In the genomic region with DNA sequence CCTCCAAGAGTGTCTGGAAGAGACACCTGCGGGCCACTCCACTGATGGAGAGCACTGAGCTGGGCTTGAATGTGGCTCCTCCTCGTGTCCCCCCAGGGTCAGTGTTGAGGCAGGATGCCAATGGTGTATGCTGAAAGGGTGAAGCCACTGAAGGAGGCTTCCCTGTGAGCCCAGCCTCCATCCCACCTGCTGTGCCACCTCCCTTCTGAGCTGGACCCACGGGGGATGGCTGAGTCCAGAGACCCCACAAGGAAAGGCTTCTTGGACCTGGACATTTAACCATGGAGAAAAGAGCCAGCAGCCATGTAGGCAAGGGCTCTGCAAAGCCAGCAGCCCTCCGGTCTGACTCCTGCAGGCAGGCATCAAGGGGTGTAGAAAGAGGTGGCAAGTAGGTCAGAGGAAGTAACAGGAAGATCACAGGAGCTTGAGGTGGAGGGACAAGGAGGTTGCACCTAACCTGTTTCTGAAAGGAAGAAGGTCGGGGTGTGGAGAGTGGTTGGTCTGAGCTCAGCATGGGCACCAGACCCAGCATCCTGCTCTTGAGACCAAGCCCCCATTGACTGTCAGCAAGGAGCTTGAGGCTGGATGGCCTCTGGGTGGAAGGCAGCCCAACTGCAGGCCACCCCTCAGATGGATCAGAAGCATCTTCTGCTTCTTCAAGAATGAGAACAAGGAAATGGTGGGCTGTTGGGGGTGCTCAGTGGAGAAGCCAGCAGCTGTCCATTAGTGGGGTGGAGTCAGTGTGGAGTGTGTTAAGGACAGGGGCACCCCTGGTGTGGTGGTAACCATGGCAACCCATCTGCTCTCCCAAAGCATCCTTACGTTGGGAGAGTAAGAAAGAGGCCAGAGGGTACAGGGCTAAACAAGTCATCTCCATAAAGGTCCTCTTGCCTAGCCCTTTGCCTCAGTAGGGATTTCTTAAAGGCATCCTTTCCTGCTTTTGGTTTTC, we compare ENCODE assay signal across 10 cellular contexts.
DNase-seq lines count a peak whose midpoint lies in the region; ATAC-seq and TF ChIP-seq lines count a peak whose summit lies in the region.
"Had no signal": no experiment of that assay in that cellular context is flagged by ENCODE, and none has a peak within 500 bp of the region (broad histone marks: within the 10 kb centered on the region; RNA-seq: fewer than 3 reads in every experiment).

No MANE protein-coding gene starts in this region.

- H3K27ac ChIP-seq in cardiac muscle cell (peak overlapping the region; percentile 45), right cardiac atrium (ENCODE audit: low read length) (no peak overlapping the region), aorta (ENCODE audit: low read depth in 1 of 2, low read length in 2 of 2) (no peak overlapping the region)

- peaks cover 66% of the 10 kb centered on the region for H3K4me1 Mint-ChIP-seq in activated T-cell treated with anti-CD3 and anti-CD28 coated beads, Interleukin-2, amount 50 U/mL, for 4 hours (ENCODE audit: low read depth)

- peaks cover 2% of the 10 kb centered on the region for H3K36me3 ChIP-seq in cardiac muscle cell
- no peaks in the 10 kb centered on the region for H3K36me3 ChIP-seq in aorta (ENCODE audit: control insufficient read depth in 1 of 2, insufficient read depth in 2 of 2, low read length in 1 of 2)

- no peaks in the 10 kb centered on the region for H3K27me3 Mint-ChIP-seq in activated T-cell treated with anti-CD3 and anti-CD28 coated beads, Interleukin-2, amount 50 U/mL, for 4 hours (ENCODE audit: low read depth)

- H3K27me3 ChIP-seq in cardiac muscle cell (no peaks in the 10 kb centered on the region), right cardiac atrium (ENCODE audit: control insufficient read depth, insufficient read depth) (no peaks in the 10 kb centered on the region), aorta (ENCODE audit: control insufficient read depth in 1 of 2, insufficient read depth in 2 of 2, low read length in 1 of 2) (no peaks in the 10 kb centered on the region)

- peak overlapping the region; percentile 19 for H3K4me3 Mint-ChIP-seq in activated T-cell treated with anti-CD3 and anti-CD28 coated beads, Interleukin-2, amount 50 U/mL, for 4 hours

- no peak for ATAC-seq in left cardiac atrium
- ATAC-seq in activated T-cell treated with anti-CD3 and anti-CD28 coated beads, Interleukin-2, amount 50 U/mL, for 4 hours, result peak; percentile 36 to 56
- no peak for ATAC-seq in right cardiac atrium
- peak; percentile 6 for ATAC-seq in aorta (ENCODE audit: low FRiP score)
- no peak for ATAC-seq in GM21515 (IDR thresholded peaks at IDR 0.05; ENCODE audit: unreplicated experiment)

- TF ChIP-seq CTCF in cardiac muscle cell (IDR thresholded peaks at IDR 0.05; ENCODE audit: low read depth, low read length), result no peak

- intact Hi-C loops in left cardiac atrium (cut with DNase I), result no loop called here
- intact Hi-C loops in right cardiac atrium (cut with DNase I), result no loop called here
- intact Hi-C loops in aorta (cut with DNase I), result no loop called here

- H3K4me1 ChIP-seq in cardiac muscle cell (ENCODE audit: low read depth) (peaks cover 15% of the 10 kb centered on the region), right cardiac atrium (ENCODE audit: control insufficient read depth, insufficient read depth, low read length) (peaks cover 12% of the 10 kb centered on the region), aorta (ENCODE audit: control insufficient read depth in 1 of 2, insufficient read depth in 2 of 2, low read length in 2 of 2) (no peaks in the 10 kb centered on the region)

- H3K36me3 Mint-ChIP-seq in activated T-cell treated with anti-CD3 and anti-CD28 coated beads, Interleukin-2, amount 50 U/mL, for 4 hours (ENCODE audit: insufficient read depth), result peaks cover 10% of the 10 kb centered on the region

- no peaks in the 10 kb centered on the region for H3K9me3 Mint-ChIP-seq in activated T-cell treated with anti-CD3 and anti-CD28 coated beads, Interleukin-2, amount 50 U/mL, for 4 hours

- H3K4me3 ChIP-seq in cardiac muscle cell, result no peak overlapping the region
- no peak overlapping the region for H3K4me3 ChIP-seq in right cardiac atrium (ENCODE audit: low read length)
- H3K4me3 ChIP-seq in aorta (ENCODE audit: low read length in 2 of 2), result no peak overlapping the region

- DNase-seq in cardiac muscle cell (ENCODE audit: low read depth in 1 of 2, low spot score in 1 of 2), result no peak
- DNase-seq in left cardiac atrium, result no peak
- no peak for DNase-seq in activated T-cell treated with anti-CD3 and anti-CD28 coated beads, Interleukin-2, amount 50 U/mL, for 4 hours
- peak in 2 of 3 donors; percentile 20 to 22 for DNase-seq in right cardiac atrium
- DNase-seq in aorta, result peak in 1 of 2 donors; percentile 38
- DNase-seq in nucleus accumbens (lab: John Stamatoyannopoulos, UW), result no peak
- no peak for DNase-seq in COLO829 (ENCODE audit: low spot score)
- DNase-seq: DMS153, T1000 had no signal

- no peaks in the 10 kb centered on the region for H3K9me3 ChIP-seq in cardiac muscle cell (ENCODE audit: low read depth)
- H3K9me3 ChIP-seq in right cardiac atrium (ENCODE audit: control insufficient read depth, low read length), result no peaks in the 10 kb centered on the region
- H3K9me3 ChIP-seq in aorta (ENCODE audit: control insufficient read depth, low read length), result no peaks in the 10 kb centered on the region

- WGBS in right cardiac atrium, result 83% methylated on average over 6 of the region's 6 CpGs
- 75 to 77% methylated on average over 6 of the region's 6 CpGs for WGBS in aorta, 2 donors

Comparison
In these comparisons a context has a peak if more than half of its experiments do, and no peak if none do; other contexts are left out.
1. DNase-seq: peak in right cardiac atrium (2 of 3); none in cardiac muscle cell (0 of 2), left cardiac atrium (single experiment), activated T-cell treated with anti-CD3 and anti-CD28 coated beads, Interleukin-2, amount 50 U/mL, for 4 hours (single experiment), nucleus accumbens (0 of 56) and COLO829 (single experiment).
2. ATAC-seq: peak in activated T-cell treated with anti-CD3 and anti-CD28 coated beads, Interleukin-2, amount 50 U/mL, for 4 hours (2 of 2) and aorta (single experiment); none in left cardiac atrium (0 of 2), right cardiac atrium (0 of 2) and GM21515 (single experiment).